15 cellular contexts compared by ENCODE assay signal in the genomic region with DNA sequence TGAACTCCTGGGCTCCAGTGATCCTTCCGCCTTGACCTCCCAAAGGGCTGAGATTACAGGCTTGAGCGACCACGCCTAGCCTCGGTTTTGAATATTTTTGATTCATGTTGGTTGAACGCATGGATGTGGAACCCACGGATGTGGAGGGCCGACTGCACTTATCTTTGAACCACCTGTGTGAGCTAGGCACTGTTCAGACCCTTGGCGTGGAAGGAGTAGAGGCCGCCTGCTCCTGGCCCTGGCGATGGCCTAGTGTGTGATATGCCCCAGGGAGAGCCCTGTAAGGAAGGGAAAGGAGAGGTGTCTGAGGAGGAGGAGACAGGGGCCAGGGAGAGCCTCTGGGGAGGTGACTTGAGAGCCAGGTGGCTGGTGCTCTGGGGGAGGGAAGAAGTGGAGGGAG.
A peak's percentile ranks its signal among the peaks of the same experiment; 100 is the strongest.
DNase-seq lines count a peak whose midpoint lies in the region; ATAC-seq lines count a peak whose summit lies in the region.
"Had no signal": no experiment of that assay in that cellular context is flagged by ENCODE, and none has a peak within 500 bp of the region (broad histone marks: within the 10 kb centered on the region; RNA-seq: fewer than 3 reads in every experiment).

No MANE protein-coding gene starts in this region.

- H3K4me3 Mint-ChIP-seq in IgD-negative memory B cell, result peak overlapping the region in 1 of 4 donors; percentile 87
- H3K4me3 Mint-ChIP-seq in stimulated activated memory B cell treated with anti-CD40 and anti-IgM and Interleukin-4, amounts not matched to agents 10 μg/mL and 1 μg/mL and 100 μg/mL, for 72 hours, result no peak overlapping the region
- H3K4me3 Mint-ChIP-seq: CD14-positive monocyte, T-helper 17 cell had no signal

- peaks cover 4% of the 10 kb centered on the region for H3K36me3 Mint-ChIP-seq in IgD-negative memory B cell
- H3K36me3 Mint-ChIP-seq in stimulated activated memory B cell treated with anti-CD40 and anti-IgM and Interleukin-4, amounts not matched to agents 10 μg/mL and 1 μg/mL and 100 μg/mL, for 72 hours, result peaks cover 40% of the 10 kb centered on the region
- H3K36me3 Mint-ChIP-seq: CD14-positive monocyte had no signal

- DNase-seq in germinal center (ENCODE audit: low spot score), result peak; percentile 53
- DNase-seq in GF-D8 (lab: John Stamatoyannopoulos, UW), result no peak
- DNase-seq in NCI-H748 (lab: John Stamatoyannopoulos, UW; ENCODE audit: unreplicated experiment), result no peak
- DNase-seq in COLO668 (lab: John Stamatoyannopoulos, UW; ENCODE audit: unreplicated experiment), result no peak
- DNase-seq: GDM1, NCI-H1417, NCI-H187 treated with DMSO at 0.1 percent for 48 hours, NCI-H2227 treated with DMSO at 0.1 percent for 48 hours, NCI-H524, SJCRH30, T-helper 17 cell had no signal

- ATAC-seq in GM18868 (IDR thresholded peaks at IDR 0.05; ENCODE audit: unreplicated experiment), result peak; percentile 41
- ATAC-seq in stimulated activated memory B cell treated with anti-CD40 and anti-IgM and Interleukin-4, amounts not matched to agents 10 μg/mL and 1 μg/mL and 100 μg/mL, for 72 hours, result no peak
- ATAC-seq: T-helper 17 cell had no signal

- peak overlapping the region; percentile 16 to 71 (median 59) for H3K27ac Mint-ChIP-seq in IgD-negative memory B cell
- peak overlapping the region; percentile 82 for H3K27ac Mint-ChIP-seq in stimulated activated memory B cell treated with anti-CD40 and anti-IgM and Interleukin-4, amounts not matched to agents 10 μg/mL and 1 μg/mL and 100 μg/mL, for 72 hours
- H3K27ac Mint-ChIP-seq: T-helper 17 cell had no signal

- H3K4me1 Mint-ChIP-seq in IgD-negative memory B cell, result peaks cover 0 to 20% (median 16%) of the 10 kb centered on the region in 3 donors
- H3K4me1 Mint-ChIP-seq in stimulated activated memory B cell treated with anti-CD40 and anti-IgM and Interleukin-4, amounts not matched to agents 10 μg/mL and 1 μg/mL and 100 μg/mL, for 72 hours, result peaks cover 35% of the 10 kb centered on the region
- H3K4me1 Mint-ChIP-seq: CD14-positive monocyte, T-helper 17 cell had no signal

- H3K9me3 Mint-ChIP-seq in IgD-negative memory B cell, result no peaks in the 10 kb centered on the region
- no peaks in the 10 kb centered on the region for H3K9me3 Mint-ChIP-seq in stimulated activated memory B cell treated with anti-CD40 and anti-IgM and Interleukin-4, amounts not matched to agents 10 μg/mL and 1 μg/mL and 100 μg/mL, for 72 hours
- H3K9me3 Mint-ChIP-seq: CD14-positive monocyte had no signal

- H3K27me3 Mint-ChIP-seq in IgD-negative memory B cell, result no peaks in the 10 kb centered on the region
- no peaks in the 10 kb centered on the region for H3K27me3 Mint-ChIP-seq in stimulated activated memory B cell treated with anti-CD40 and anti-IgM and Interleukin-4, amounts not matched to agents 10 μg/mL and 1 μg/mL and 100 μg/mL, for 72 hours
- H3K27me3 Mint-ChIP-seq: T-helper 17 cell had no signal
